ENCODE assay signal across 2 cellular contexts in the genomic region with DNA sequence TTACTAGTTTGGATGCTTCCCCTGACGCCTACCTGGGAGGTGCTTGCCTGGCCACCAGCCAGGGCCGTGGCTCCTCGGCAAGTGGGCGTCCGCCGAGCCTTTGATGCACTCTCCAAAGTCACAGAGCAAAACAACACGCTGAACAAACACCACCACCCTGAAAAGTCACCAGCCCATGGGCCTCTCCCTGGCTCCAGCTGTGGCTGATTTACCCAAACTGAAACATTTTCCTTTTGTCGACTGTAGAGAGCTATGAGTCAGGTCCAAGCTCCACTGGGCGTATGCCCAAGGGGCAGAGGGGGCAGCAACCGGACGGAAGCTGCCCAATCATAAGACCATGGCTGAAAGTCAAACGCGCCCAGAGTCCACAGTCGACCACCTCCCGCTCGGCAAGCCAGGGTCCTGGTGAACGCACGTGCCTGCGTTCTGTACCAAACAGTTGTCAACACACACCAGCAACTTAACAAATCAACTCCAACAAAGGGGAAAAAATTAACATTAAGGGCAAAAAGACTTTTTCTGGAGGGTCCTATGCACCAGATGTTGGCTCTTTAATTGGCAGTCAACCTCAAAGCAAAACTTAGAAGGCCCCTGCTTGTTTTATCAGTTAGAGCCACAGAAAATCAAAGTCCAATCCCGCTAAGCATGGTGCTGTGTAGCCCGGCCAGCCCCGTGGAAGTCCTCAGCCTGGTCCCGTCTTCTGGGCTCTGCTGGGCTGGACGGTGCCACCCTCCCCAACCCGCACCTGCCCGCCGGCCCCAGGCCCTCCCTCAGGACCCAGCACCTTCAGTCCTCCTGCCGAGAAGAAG.
TF ChIP-seq lines count a peak whose summit lies in the region.

No MANE protein-coding gene starts in this region.

TF ChIP-seq in HEK293, 187 proteins besides CTCF, POLR2A, EP300 and RAD21 (continued from another document):
- TF ChIP-seq ZNF416 (tag by site-specific recombination; IDR thresholded peaks at IDR 0.05) (no peak), KLF7 (tag by site-specific recombination; IDR thresholded peaks at IDR 0.05; ENCODE audit: borderline replicate concordance) (no peak), HOXC10 (CRISPR knock-in tag; IDR thresholded peaks at IDR 0.05) (no peak)
- TF ChIP-seq, protein P1, sequence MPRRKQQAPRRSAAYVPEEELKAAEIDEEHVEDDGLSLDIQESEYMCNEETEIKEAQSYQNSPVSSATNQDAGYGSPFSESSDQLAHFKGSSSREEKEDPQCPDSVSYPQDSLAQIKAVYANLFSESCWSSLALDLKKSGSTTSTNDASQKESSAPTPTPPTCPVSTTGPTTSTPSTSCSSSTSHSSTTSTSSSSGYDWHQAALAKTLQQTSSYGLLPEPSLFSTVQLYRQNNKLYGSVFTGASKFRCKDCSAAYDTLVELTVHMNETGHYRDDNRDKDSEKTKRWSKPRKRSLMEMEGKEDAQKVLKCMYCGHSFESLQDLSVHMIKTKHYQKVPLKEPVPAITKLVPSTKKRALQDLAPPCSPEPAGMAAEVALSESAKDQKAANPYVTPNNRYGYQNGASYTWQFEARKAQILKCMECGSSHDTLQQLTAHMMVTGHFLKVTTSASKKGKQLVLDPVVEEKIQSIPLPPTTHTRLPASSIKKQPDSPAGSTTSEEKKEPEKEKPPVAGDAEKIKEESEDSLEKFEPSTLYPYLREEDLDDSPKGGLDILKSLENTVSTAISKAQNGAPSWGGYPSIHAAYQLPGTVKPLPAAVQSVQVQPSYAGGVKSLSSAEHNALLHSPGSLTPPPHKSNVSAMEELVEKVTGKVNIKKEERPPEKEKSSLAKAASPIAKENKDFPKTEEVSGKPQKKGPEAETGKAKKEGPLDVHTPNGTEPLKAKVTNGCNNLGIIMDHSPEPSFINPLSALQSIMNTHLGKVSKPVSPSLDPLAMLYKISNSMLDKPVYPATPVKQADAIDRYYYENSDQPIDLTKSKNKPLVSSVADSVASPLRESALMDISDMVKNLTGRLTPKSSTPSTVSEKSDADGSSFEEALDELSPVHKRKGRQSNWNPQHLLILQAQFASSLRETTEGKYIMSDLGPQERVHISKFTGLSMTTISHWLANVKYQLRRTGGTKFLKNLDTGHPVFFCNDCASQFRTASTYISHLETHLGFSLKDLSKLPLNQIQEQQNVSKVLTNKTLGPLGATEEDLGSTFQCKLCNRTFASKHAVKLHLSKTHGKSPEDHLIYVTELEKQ (tag by site-specific recombination; IDR thresholded peaks at IDR 0.05; ENCODE audit: borderline replicate concordance): no peak

TF ChIP-seq in HepG2, 621 proteins besides CTCF, POLR2A, EP300 and RAD21 (continued from another document and continues in another):
- TF ChIP-seq, protein P2, sequence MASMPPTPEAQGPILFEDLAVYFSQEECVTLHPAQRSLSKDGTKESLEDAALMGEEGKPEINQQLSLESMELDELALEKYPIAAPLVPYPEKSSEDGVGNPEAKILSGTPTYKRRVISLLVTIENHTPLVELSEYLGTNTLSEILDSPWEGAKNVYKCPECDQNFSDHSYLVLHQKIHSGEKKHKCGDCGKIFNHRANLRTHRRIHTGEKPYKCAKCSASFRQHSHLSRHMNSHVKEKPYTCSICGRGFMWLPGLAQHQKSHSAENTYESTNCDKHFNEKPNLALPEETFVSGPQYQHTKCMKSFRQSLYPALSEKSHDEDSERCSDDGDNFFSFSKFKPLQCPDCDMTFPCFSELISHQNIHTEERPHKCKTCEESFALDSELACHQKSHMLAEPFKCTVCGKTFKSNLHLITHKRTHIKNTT (CRISPR knock-in tag; IDR thresholded peaks at IDR 0.05): no peak
- TF ChIP-seq ZNF441 (CRISPR knock-in tag; IDR thresholded peaks at IDR 0.05; ENCODE audit: borderline replicate concordance) (peak; percentile 69), ETV5 (CRISPR knock-in tag; IDR thresholded peaks at IDR 0.05; ENCODE audit: borderline replicate concordance) (peak; percentile 98), RFXAP (CRISPR knock-in tag; IDR thresholded peaks at IDR 0.05; ENCODE audit: borderline replicate concordance) (peak; percentile 74), SIX1 (CRISPR knock-in tag; IDR thresholded peaks at IDR 0.05; ENCODE audit: borderline replicate concordance) (peak; percentile 71; the same call in 1 of the 2 replicates), GABPB1 (CRISPR knock-in tag; IDR thresholded peaks at IDR 0.05) (peak; percentile 76), PAF1 (CRISPR knock-in tag; IDR thresholded peaks at IDR 0.05) (peak; percentile 55), ISX (CRISPR knock-in tag; conservative IDR thresholded peaks at IDR 0.05) (peak; percentile 82; the same call in 1 of the 2 replicates), ZNF205 (CRISPR knock-in tag; IDR thresholded peaks at IDR 0.05) (peak; percentile 77; the same call in 1 of the 2 replicates), BRD4 (CRISPR knock-in tag; IDR thresholded peaks at IDR 0.05) (peak; percentile 96), MEIS1 (CRISPR knock-in tag; IDR thresholded peaks at IDR 0.05; ENCODE audit: borderline replicate concordance) (peak; percentile 86; the same call in 1 of the 2 replicates), SMARCE1 (IDR thresholded peaks at IDR 0.05; ENCODE audit: borderline replicate concordance) (no peak), ZNF331 (CRISPR knock-in tag; IDR thresholded peaks at IDR 0.05) (peak; percentile 80), ZSCAN9 (CRISPR knock-in tag; IDR thresholded peaks at IDR 0.05; ENCODE audit: borderline replicate concordance) (no peak; the same call in 1 of the 2 replicates), ZNF768 (CRISPR knock-in tag; IDR thresholded peaks at IDR 0.05) (peak; percentile 67; the same call in 1 of the 2 replicates), ZKSCAN5 (CRISPR knock-in tag; IDR thresholded peaks at IDR 0.05) (no peak; the same call in 1 of the 2 replicates), NCOA2 (CRISPR knock-in tag; IDR thresholded peaks at IDR 0.05) (peak; percentile 93), NFE2 (CRISPR knock-in tag; IDR thresholded peaks at IDR 0.05) (peak; percentile 40; the same call in 1 of the 2 replicates), FOXK2 (IDR thresholded peaks at IDR 0.05) (peak; percentile 79; the same call in 1 of the 2 replicates), ZNF790 (CRISPR knock-in tag; IDR thresholded peaks at IDR 0.05; ENCODE audit: borderline replicate concordance) (no peak), POGZ (CRISPR knock-in tag; IDR thresholded peaks at IDR 0.05) (peak; percentile 68), ZNF333 (CRISPR knock-in tag; IDR thresholded peaks at IDR 0.05; ENCODE audit: borderline replicate concordance) (peak; percentile 79), ZNF557 (CRISPR knock-in tag; IDR thresholded peaks at IDR 0.05) (peak; percentile 83), ZNF724P (CRISPR knock-in tag; IDR thresholded peaks at IDR 0.05; ENCODE audit: borderline replicate concordance) (peak; percentile 14; the same call in 1 of the 2 replicates), HMG20A (CRISPR knock-in tag; IDR thresholded peaks at IDR 0.05; ENCODE audit: borderline replicate concordance) (peak; percentile 88; the same call in 1 of the 2 replicates), ZNF33A (CRISPR knock-in tag; IDR thresholded peaks at IDR 0.05; ENCODE audit: borderline replicate concordance) (no peak), SRSF1 (optimal IDR thresholded peaks at IDR 0.05; ENCODE audit: low read depth, low read length) (no peak), ZNF124 (CRISPR knock-in tag; IDR thresholded peaks at IDR 0.05) (peak; percentile 76), ZBTB3 (CRISPR knock-in tag; IDR thresholded peaks at IDR 0.05; ENCODE audit: borderline replicate concordance, low read depth) (no peak), ZNF230 (CRISPR knock-in tag; IDR thresholded peaks at IDR 0.05) (peak; percentile 43), ZMYM3 (CRISPR knock-in tag; IDR thresholded peaks at IDR 0.05) (peak; percentile 67), SMAD3 (CRISPR knock-in tag; IDR thresholded peaks at IDR 0.05) (peak; percentile 87), ZNF30 (CRISPR knock-in tag; IDR thresholded peaks at IDR 0.05) (no peak; the same call in 1 of the 2 replicates), FOXO1 (CRISPR knock-in tag; IDR thresholded peaks at IDR 0.05) (peak; percentile 98), NFIC (IDR thresholded peaks at IDR 0.05; ENCODE audit: low read length) (no peak), ONECUT2 (CRISPR knock-in tag; IDR thresholded peaks at IDR 0.05) (0 out of 2 replicates have a peak, but pooled peaks have one; percentile 35)
- TF ChIP-seq, protein P3, sequence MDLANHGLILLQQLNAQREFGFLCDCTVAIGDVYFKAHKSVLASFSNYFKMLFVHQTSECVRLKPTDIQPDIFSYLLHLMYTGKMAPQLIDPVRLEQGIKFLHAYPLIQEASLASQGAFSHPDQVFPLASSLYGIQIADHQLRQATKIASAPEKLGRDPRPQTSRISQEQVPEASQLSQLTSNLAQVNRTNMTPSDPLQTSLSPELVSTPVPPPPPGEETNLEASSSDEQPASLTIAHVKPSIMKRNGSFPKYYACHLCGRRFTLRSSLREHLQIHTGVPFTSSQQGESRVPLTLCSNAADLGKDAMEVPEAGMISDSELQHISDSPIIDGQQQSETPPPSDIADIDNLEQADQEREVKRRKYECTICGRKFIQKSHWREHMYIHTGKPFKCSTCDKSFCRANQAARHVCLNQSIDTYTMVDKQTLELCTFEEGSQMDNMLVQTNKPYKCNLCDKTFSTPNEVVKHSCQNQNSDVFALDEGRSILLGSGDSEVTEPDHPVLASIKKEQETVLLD (CRISPR knock-in tag; IDR thresholded peaks at IDR 0.05; ENCODE audit: low read depth): peak; percentile 61; the same call in 1 of the 2 replicates
- TF ChIP-seq, protein P4, sequence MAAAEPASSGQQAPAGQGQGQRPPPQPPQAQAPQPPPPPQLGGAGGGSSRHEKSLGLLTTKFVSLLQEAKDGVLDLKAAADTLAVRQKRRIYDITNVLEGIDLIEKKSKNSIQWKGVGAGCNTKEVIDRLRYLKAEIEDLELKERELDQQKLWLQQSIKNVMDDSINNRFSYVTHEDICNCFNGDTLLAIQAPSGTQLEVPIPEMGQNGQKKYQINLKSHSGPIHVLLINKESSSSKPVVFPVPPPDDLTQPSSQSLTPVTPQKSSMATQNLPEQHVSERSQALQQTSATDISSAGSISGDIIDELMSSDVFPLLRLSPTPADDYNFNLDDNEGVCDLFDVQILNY (CRISPR knock-in tag; conservative IDR thresholded peaks at IDR 0.05): no peak; the same call in 1 of the 2 replicates
- TF ChIP-seq, protein P5, sequence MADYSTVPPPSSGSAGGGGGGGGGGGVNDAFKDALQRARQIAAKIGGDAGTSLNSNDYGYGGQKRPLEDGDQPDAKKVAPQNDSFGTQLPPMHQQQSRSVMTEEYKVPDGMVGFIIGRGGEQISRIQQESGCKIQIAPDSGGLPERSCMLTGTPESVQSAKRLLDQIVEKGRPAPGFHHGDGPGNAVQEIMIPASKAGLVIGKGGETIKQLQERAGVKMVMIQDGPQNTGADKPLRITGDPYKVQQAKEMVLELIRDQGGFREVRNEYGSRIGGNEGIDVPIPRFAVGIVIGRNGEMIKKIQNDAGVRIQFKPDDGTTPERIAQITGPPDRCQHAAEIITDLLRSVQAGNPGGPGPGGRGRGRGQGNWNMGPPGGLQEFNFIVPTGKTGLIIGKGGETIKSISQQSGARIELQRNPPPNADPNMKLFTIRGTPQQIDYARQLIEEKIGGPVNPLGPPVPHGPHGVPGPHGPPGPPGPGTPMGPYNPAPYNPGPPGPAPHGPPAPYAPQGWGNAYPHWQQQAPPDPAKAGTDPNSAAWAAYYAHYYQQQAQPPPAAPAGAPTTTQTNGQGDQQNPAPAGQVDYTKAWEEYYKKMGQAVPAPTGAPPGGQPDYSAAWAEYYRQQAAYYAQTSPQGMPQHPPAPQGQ (CRISPR knock-in tag; IDR thresholded peaks at IDR 0.05; ENCODE audit: borderline replicate concordance): peak; percentile 76; the same call in 1 of the 2 replicates
- TF ChIP-seq, protein P6, sequence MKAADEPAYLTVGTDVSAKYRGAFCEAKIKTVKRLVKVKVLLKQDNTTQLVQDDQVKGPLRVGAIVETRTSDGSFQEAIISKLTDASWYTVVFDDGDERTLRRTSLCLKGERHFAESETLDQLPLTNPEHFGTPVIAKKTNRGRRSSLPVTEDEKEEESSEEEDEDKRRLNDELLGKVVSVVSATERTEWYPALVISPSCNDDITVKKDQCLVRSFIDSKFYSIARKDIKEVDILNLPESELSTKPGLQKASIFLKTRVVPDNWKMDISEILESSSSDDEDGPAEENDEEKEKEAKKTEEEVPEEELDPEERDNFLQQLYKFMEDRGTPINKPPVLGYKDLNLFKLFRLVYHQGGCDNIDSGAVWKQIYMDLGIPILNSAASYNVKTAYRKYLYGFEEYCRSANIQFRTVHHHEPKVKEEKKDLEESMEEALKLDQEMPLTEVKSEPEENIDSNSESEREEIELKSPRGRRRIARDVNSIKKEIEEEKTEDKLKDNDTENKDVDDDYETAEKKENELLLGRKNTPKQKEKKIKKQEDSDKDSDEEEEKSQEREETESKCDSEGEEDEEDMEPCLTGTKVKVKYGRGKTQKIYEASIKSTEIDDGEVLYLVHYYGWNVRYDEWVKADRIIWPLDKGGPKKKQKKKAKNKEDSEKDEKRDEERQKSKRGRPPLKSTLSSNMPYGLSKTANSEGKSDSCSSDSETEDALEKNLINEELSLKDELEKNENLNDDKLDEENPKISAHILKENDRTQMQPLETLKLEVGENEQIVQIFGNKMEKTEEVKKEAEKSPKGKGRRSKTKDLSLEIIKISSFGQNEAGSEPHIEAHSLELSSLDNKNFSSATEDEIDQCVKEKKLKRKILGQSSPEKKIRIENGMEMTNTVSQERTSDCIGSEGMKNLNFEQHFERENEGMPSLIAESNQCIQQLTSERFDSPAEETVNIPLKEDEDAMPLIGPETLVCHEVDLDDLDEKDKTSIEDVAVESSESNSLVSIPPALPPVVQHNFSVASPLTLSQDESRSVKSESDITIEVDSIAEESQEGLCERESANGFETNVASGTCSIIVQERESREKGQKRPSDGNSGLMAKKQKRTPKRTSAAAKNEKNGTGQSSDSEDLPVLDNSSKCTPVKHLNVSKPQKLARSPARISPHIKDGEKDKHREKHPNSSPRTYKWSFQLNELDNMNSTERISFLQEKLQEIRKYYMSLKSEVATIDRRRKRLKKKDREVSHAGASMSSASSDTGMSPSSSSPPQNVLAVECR (CRISPR knock-in tag; IDR thresholded peaks at IDR 0.05; ENCODE audit: borderline replicate concordance): peak; percentile 82; the same call in 1 of the 2 replicates
- TF ChIP-seq, protein P7, sequence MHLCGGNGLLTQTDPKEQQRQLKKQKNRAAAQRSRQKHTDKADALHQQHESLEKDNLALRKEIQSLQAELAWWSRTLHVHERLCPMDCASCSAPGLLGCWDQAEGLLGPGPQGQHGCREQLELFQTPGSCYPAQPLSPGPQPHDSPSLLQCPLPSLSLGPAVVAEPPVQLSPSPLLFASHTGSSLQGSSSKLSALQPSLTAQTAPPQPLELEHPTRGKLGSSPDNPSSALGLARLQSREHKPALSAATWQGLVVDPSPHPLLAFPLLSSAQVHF (CRISPR knock-in tag; IDR thresholded peaks at IDR 0.05): no peak
- TF ChIP-seq, protein P8, sequence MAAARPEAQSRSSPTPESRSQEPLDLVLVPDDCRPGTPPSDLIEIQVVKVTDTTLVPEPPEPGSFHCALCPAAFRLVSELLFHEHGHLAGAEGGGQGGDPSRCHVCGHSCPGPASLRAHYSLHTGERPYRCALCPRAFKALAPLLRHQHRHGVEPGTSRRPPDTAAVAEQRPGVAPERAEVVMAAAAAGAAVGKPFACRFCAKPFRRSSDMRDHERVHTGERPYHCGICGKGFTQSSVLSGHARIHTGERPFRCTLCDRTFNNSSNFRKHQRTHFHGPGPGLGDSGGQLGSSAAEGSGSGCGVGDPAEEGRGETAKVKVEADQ (CRISPR knock-in tag; IDR thresholded peaks at IDR 0.05; ENCODE audit: borderline replicate concordance): peak; percentile 91
